11 cellular contexts compared by ENCODE assay signal in genomic region chr5:14174235-14174636, GRCh38. TPM values are rescaled to one million over a fixed set of nuclear protein-coding genes. Genes with fewer than 3 reads are reported as not detected.
A peak's percentile ranks its signal among the peaks of the same experiment; 100 is the strongest.
DNase-seq lines count a peak whose midpoint lies in the region; TF ChIP-seq lines count a peak whose summit lies in the region.
"Had no signal": no experiment of that assay in that cellular context is flagged by ENCODE, and none has a peak within 500 bp of the region (broad histone marks: within the 10 kb centered on the region; RNA-seq: fewer than 3 reads in every experiment).

No MANE protein-coding gene starts in this region.

- no peaks in the 10 kb centered on the region for H3K36me3 ChIP-seq in breast epithelium
- H3K36me3 ChIP-seq in left ventricle myocardium inferior, result no peaks in the 10 kb centered on the region

- H3K27me3 Mint-ChIP-seq in MCF 10A (ENCODE audit: insufficient read depth, unreplicated experiment) (no peaks in the 10 kb centered on the region), type B pancreatic cell (no peaks in the 10 kb centered on the region)
- H3K27me3 Mint-ChIP-seq in T-helper 2 cell treated with Interferon-gamma antibody and Interleukin-4, amounts not matched to agents 5 μg/mL and 100 μg/mL, for 36 hours (ENCODE audit: low read depth), result peaks cover 10% of the 10 kb centered on the region

- CTCF ChIA-PET in MCF 10A (lab: Yijun Ruan, JAX), result interaction anchor here (0.7 to 2.7 kb wide), 4 partner anchors 8 to 95 kb away, joined by 3 to 8 read pairs (median 6); partner anchors contain the start of gene TRIO

- H3K27ac Mint-ChIP-seq in MCF 10A (ENCODE audit: low read depth, unreplicated experiment) (peak overlapping the region; percentile 90), type B pancreatic cell (peak overlapping the region; percentile 41)
- H3K27ac Mint-ChIP-seq in T-helper 2 cell treated with Interferon-gamma antibody and Interleukin-4, amounts not matched to agents 5 μg/mL and 100 μg/mL, for 36 hours, result no peak overlapping the region

- H3K27ac ChIP-seq in breast epithelium, result peak overlapping the region in 1 of 2 donors; percentile 3
- H3K27ac ChIP-seq in left ventricle myocardium inferior (replicated peaks), result no peak overlapping the region
- H3K27ac ChIP-seq: 22Rv1, epithelial cell of prostate had no signal

- H3K4me3 ChIP-seq in breast epithelium, result no peak overlapping the region
- peak overlapping the region; percentile 5 for H3K4me3 ChIP-seq in left ventricle myocardium inferior

- no peak for TF ChIP-seq POLR2A in breast epithelium (IDR thresholded peaks at IDR 0.05)

- H3K4me3 Mint-ChIP-seq in MCF 10A (ENCODE audit: unreplicated experiment), result no peak overlapping the region
- peak overlapping the region; percentile 70 for H3K4me3 Mint-ChIP-seq in type B pancreatic cell
- no peak overlapping the region for H3K4me3 Mint-ChIP-seq in T-helper 2 cell treated with Interferon-gamma antibody and Interleukin-4, amounts not matched to agents 5 μg/mL and 100 μg/mL, for 36 hours

- H3K4me1 Mint-ChIP-seq in MCF 10A (ENCODE audit: insufficient read depth, unreplicated experiment), result peaks cover 45% of the 10 kb centered on the region
- peaks cover 67% of the 10 kb centered on the region for H3K4me1 Mint-ChIP-seq in type B pancreatic cell (ENCODE audit: unreplicated experiment)
- H3K4me1 Mint-ChIP-seq in T-helper 2 cell treated with Interferon-gamma antibody and Interleukin-4, amounts not matched to agents 5 μg/mL and 100 μg/mL, for 36 hours (ENCODE audit: low read depth), result peaks cover 5% of the 10 kb centered on the region

- BruUV-seq in MCF 10A (replicated peaks; lab: Mats Ljungman, UMichigan), result no TSS peak

- TF ChIP-seq CTCF in MCF 10A (IDR thresholded peaks at IDR 0.05; ENCODE audit: unreplicated experiment) (no peak), breast epithelium (IDR thresholded peaks at IDR 0.05) (no peak), left ventricle myocardium inferior (IDR thresholded peaks at IDR 0.05; ENCODE audit: borderline replicate concordance) (no peak), type B pancreatic cell (conservative IDR thresholded peaks at IDR 0.05) (no peak)

- H3K27me3 ChIP-seq in breast epithelium (no peaks in the 10 kb centered on the region), left ventricle myocardium inferior (ENCODE audit: low read depth) (no peaks in the 10 kb centered on the region)

- DNase-seq in MCF 10A (ENCODE audit: unreplicated experiment), result no peak
- no peak for DNase-seq in breast epithelium (ENCODE audit: low spot score in 2 of 2)
- peak; percentile 31 for DNase-seq in NCI-H460 (ENCODE audit: extremely low read depth, low read depth)
- DNase-seq in left ventricle myocardium inferior, result no peak
- DNase-seq in type B pancreatic cell (ENCODE audit: extremely low spot score, unreplicated experiment), result no peak
- DNase-seq in T-helper 2 cell treated with Interferon-gamma antibody and Interleukin-4, amounts not matched to agents 5 μg/mL and 100 μg/mL, for 36 hours (ENCODE audit: low spot score), result no peak
- DNase-seq in mucosa of gallbladder (ENCODE audit: low spot score), result no peak
- DNase-seq in foreskin melanocyte, result no peak
- DNase-seq: NCI-H748 treated with DMSO at 0.1 percent for 48 hours had no signal

- H3K4me1 ChIP-seq in breast epithelium (no peaks in the 10 kb centered on the region), left ventricle myocardium inferior (peaks cover 74% of the 10 kb centered on the region)

- POLR2A ChIA-PET in MCF 10A (lab: Yijun Ruan, JAX), result interaction anchor here (1.0 to 5.0 kb wide), 10 partner anchors 8 to 91 kb away, joined by 3 to 54 read pairs (median 6); no protein-coding TSS in a partner anchor

- H3K36me3 Mint-ChIP-seq in MCF 10A (ENCODE audit: insufficient read depth, unreplicated experiment) (no peaks in the 10 kb centered on the region), type B pancreatic cell (no peaks in the 10 kb centered on the region)
- H3K36me3 Mint-ChIP-seq in T-helper 2 cell treated with Interferon-gamma antibody and Interleukin-4, amounts not matched to agents 5 μg/mL and 100 μg/mL, for 36 hours (ENCODE audit: low read depth), result no peaks in the 10 kb centered on the region

- intact Hi-C loops in MCF 10A (cut with micrococcal nuclease) (no loop called here), breast epithelium (cut with DNase I; ENCODE audit: low total_unique reads) (no loop called here), left ventricle myocardium inferior (cut with micrococcal nuclease) (no loop called here)

- H3K9me3 ChIP-seq in breast epithelium (no peaks in the 10 kb centered on the region), left ventricle myocardium inferior (replicated peaks) (no peaks in the 10 kb centered on the region)

- H3K9me3 Mint-ChIP-seq in MCF 10A (ENCODE audit: unreplicated experiment), result no peaks in the 10 kb centered on the region
- H3K9me3 Mint-ChIP-seq in type B pancreatic cell, result no peaks in the 10 kb centered on the region
- H3K9me3 Mint-ChIP-seq in T-helper 2 cell treated with Interferon-gamma antibody and Interleukin-4, amounts not matched to agents 5 μg/mL and 100 μg/mL, for 36 hours, result no peaks in the 10 kb centered on the region

RNA-seq across cellular contexts. Expression of gene TRIO, which starts 31.1 kb away (rescaled TPM):
- total RNA-seq in MCF 10A (2022) (134 and 136 TPM in 2 replicates), breast epithelium (100 to 1,000 TPM; 191 to 209 (median 193) TPM), left ventricle myocardium inferior (52.8 TPM), type B pancreatic cell (ENCODE audit: low replicate concordance) (61.9 and 145 TPM in 2 replicates), mucosa of gallbladder (111 TPM)
- 96.0 and 106 TPM in 2 replicates for total RNA-seq in NCI-H460 (2014; rRNA removed; shearing (Covaris generic))
- polyA plus RNA-seq in NCI-H460 (2014; cell fraction: nucleus; rRNA removed), result 126 and 144 TPM in 2 replicates
